ENCODE assay signal across 15 cellular contexts in the genomic region with DNA sequence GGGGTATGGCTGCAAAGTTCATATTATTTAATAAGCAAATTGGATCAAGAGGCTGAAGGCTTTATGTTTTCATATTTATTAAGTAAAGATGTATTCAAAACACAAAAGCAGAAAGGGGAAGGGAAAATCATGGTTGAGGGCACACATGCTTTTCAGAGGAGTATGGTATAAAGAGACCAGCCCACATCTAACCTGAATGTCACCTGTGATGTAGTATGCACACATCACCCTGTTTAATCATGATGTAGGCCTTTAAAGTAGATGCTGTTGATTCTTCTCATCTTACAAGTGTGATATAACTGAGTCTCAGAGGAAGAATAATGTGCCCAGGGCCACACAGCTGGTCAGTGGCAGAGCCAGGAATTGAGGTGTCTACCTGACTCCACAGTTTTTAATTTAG.
DNase-seq lines count a peak whose midpoint lies in the region; ATAC-seq and TF ChIP-seq lines count a peak whose summit lies in the region.
"Had no signal": no experiment of that assay in that cellular context is flagged by ENCODE, and none has a peak within 500 bp of the region (broad histone marks: within the 10 kb centered on the region; RNA-seq: fewer than 3 reads in every experiment).

No MANE protein-coding gene starts in this region.

- POLR2A ChIA-PET in RWPE1 (lab: Yijun Ruan, JAX; ENCODE audit: low non-redundant PET) = no interaction called here

- H3K4me3 Mint-ChIP-seq in stimulated activated memory B cell treated with anti-CD40 and anti-IgM and Interleukin-4, amounts not matched to agents 10 μg/mL and 1 μg/mL and 100 μg/mL, for 72 hours = no peak overlapping the region
- H3K4me3 Mint-ChIP-seq: B cell; CD4-positive, alpha-beta T cell had no signal

- no peak overlapping the region for H3K27ac ChIP-seq in RWPE1
- H3K27ac ChIP-seq: GM23248 had no signal

- ATAC-seq in GM19397 (IDR thresholded peaks at IDR 0.05; ENCODE audit: unreplicated experiment) (peak; percentile 38), HG03469 (IDR thresholded peaks at IDR 0.05; ENCODE audit: unreplicated experiment) (no peak)
- ATAC-seq in stimulated activated memory B cell treated with anti-CD40 and anti-IgM and Interleukin-4, amounts not matched to agents 10 μg/mL and 1 μg/mL and 100 μg/mL, for 72 hours = peak; percentile 63
- ATAC-seq: HCT116 had no signal

- no peaks in the 10 kb centered on the region for H3K27me3 Mint-ChIP-seq in stimulated activated memory B cell treated with anti-CD40 and anti-IgM and Interleukin-4, amounts not matched to agents 10 μg/mL and 1 μg/mL and 100 μg/mL, for 72 hours
- H3K27me3 Mint-ChIP-seq: CD4-positive, alpha-beta T cell had no signal

- CTCF ChIA-PET in RWPE1 (lab: Yijun Ruan, JAX) = no interaction called here

- peaks cover 12% of the 10 kb centered on the region for H3K4me1 Mint-ChIP-seq in stimulated activated memory B cell treated with anti-CD40 and anti-IgM and Interleukin-4, amounts not matched to agents 10 μg/mL and 1 μg/mL and 100 μg/mL, for 72 hours

- H3K36me3 Mint-ChIP-seq in stimulated activated memory B cell treated with anti-CD40 and anti-IgM and Interleukin-4, amounts not matched to agents 10 μg/mL and 1 μg/mL and 100 μg/mL, for 72 hours = no peaks in the 10 kb centered on the region

- DNase-seq in NCI-H69 (lab: John Stamatoyannopoulos, UW) (peak; percentile 69), germinal center (ENCODE audit: low spot score) (peak; percentile 18), SK-N-DZ (ENCODE audit: low spot score) (no peak), RWPE1 (ENCODE audit: low spot score) (no peak)
- DNase-seq: C1 segment of cervical spinal cord; CD4-positive, alpha-beta T cell; DND-41; GDM1; GM23248; IMR-90 had no signal

- H3K27ac Mint-ChIP-seq in stimulated activated memory B cell treated with anti-CD40 and anti-IgM and Interleukin-4, amounts not matched to agents 10 μg/mL and 1 μg/mL and 100 μg/mL, for 72 hours = peak overlapping the region; percentile 25
- H3K27ac Mint-ChIP-seq: B cell; CD4-positive, alpha-beta T cell had no signal

- no peak for TF ChIP-seq CTCF in RWPE1 (conservative IDR thresholded peaks at IDR 0.05; ENCODE audit: low read depth)

- peaks cover 4% of the 10 kb centered on the region for H3K9me3 Mint-ChIP-seq in stimulated activated memory B cell treated with anti-CD40 and anti-IgM and Interleukin-4, amounts not matched to agents 10 μg/mL and 1 μg/mL and 100 μg/mL, for 72 hours

Comparison
In these comparisons a context has a peak if more than half of its experiments do, and no peak if none do; other contexts are left out.
1. DNase-seq: peak in NCI-H69 (single experiment) and germinal center (single experiment); none in SK-N-DZ (single experiment) and RWPE1 (single experiment).